In the genomic region with DNA sequence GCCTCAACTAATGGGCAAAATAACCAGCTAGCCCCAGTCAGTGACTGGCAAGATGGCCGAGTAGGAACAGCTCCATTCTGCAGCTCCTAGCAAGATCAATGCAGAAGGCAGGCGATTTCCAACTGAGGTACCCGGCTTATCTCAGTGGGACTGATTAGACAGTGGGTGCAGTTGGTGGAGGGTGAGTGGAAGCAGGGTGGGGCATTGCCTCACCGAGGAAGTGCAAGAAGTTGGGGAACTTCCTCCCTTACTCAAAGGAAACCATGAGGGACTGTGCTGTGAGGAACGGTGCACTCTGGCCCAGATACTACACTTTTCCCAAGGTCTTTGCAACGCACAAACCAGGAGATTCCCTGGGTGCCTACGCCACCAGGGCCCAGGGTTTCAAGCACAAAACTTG, we compare ENCODE assay signal across 29 cellular contexts. TPM values are rescaled to one million over a fixed set of nuclear protein-coding genes. Genes with fewer than 3 reads are reported as not detected.
"Had no signal": no experiment of that assay in that cellular context is flagged by ENCODE, and none has a peak within 500 bp of the region (broad histone marks: within the 10 kb centered on the region; RNA-seq: fewer than 3 reads in every experiment).

No MANE protein-coding gene starts in this region.

- H3K4me3 ChIP-seq: colonic mucosa, esophagus muscularis mucosa, gastroesophageal sphincter, heart left ventricle, hepatocyte, left ventricle myocardium inferior, lower lobe of right lung, right lobe of liver, testis, tibial artery, uterus had no signal

- H3K9me3 ChIP-seq: colonic mucosa, lower lobe of right lung, right lobe of liver, testis, tibial artery, uterus had no signal

- DNase-seq: colonic mucosa; effector memory CD4-positive, alpha-beta T cell; foreskin keratinocyte; heart left ventricle; left cardiac atrium; left ventricle myocardium inferior; lower lobe of right lung; right lobe of liver; stimulated activated CD4-positive, alpha-beta T cell treated with anti-CD3 and anti-CD28 coated beads, Interleukin-2, amount 100 ng/mL, for 24 hours; stimulated activated CD4-positive, alpha-beta T cell treated with anti-CD3 and anti-CD28 coated beads, Interleukin-4, amount 100 ng/mL, for 24 hours; stimulated activated naive CD4-positive, alpha-beta T cell treated with Interleukin-2 at 50 U/mL for 16 hours; substantia nigra; testis; tibial artery; uterus had no signal

- H3K27ac ChIP-seq: colonic mucosa, esophagus muscularis mucosa, foreskin keratinocyte, gastroesophageal sphincter, heart left ventricle, hepatocyte, left ventricle myocardium inferior, lower lobe of right lung, parathyroid adenoma, right lobe of liver, testis, tibial artery, uterus had no signal

- ATAC-seq: foreskin keratinocyte; gastroesophageal sphincter; heart left ventricle; left cardiac atrium; natural killer cell treated with Interleukin-12 subunit alpha and Interleukin-12 subunit beta and Interleukin-15 and Interleukin-18, amount 100 ng/mL, for 72 hours; stimulated activated effector memory CD8-positive, alpha-beta T cell treated with anti-CD3 and anti-CD28 coated beads, Interleukin-12 subunit alpha, Interleukin-12 subunit beta, amount 100 ng/mL, for 72 hours had no signal

- H3K36me3 ChIP-seq: colonic mucosa, esophagus muscularis mucosa, gastroesophageal sphincter, heart left ventricle, left ventricle myocardium inferior, lower lobe of right lung, right lobe of liver, tibial artery, uterus had no signal

- H3K4me1 ChIP-seq: colonic mucosa, esophagus muscularis mucosa, foreskin keratinocyte, gastroesophageal sphincter, heart left ventricle, left ventricle myocardium inferior, lower lobe of right lung, parathyroid adenoma, right lobe of liver, testis, tibial artery, uterus had no signal

- H3K27me3 ChIP-seq: colonic mucosa, foreskin keratinocyte, hepatocyte, right lobe of liver, testis, uterus had no signal

RNA-seq across cellular contexts. Expression of gene BTNL8, which starts 9.6 kb away (rescaled TPM):
- total RNA-seq: chondrocyte; endothelial cell of umbilical vein; epithelial cell of proximal tubule; fibroblast of lung; foreskin keratinocyte; kidney epithelial cell; natural killer cell treated with Interleukin-12 subunit alpha and Interleukin-12 subunit beta and Interleukin-15 and Interleukin-18, amount 100 ng/mL, for 72 hours; neural crest cell; osteoblast; progenitor cell of endocrine pancreas had no signal
- polyA plus RNA-seq: endothelial cell of umbilical vein, fibroblast of lung, foreskin keratinocyte had no signal
